ENCODE assay signal across 12 cellular contexts in the genomic region with DNA sequence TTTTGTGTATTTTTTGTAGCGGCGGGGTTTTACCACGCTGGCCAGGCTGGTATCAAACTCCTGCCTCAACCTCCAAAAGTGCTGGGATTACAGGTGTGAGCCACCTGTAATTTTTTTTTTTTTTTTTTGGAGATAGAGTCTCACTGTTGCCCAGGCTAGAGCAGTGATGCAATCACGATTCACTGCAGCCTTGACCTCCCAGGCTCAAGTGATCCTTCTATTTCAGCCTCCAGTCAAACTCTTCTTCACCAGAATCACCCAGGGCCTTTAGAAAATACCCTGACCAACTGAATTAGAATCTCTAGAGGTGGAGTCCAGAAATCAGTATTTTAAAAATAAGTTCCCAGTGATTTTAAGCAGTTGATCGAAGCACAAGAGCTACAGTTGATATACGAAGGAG. TPM values are rescaled to one million over a fixed set of nuclear protein-coding genes. Genes with fewer than 3 reads are reported as not detected.
DNase-seq lines count a peak whose midpoint lies in the region; ATAC-seq, FAIRE-seq and TF ChIP-seq lines count a peak whose summit lies in the region.
"Had no signal": no experiment of that assay in that cellular context is flagged by ENCODE, and none has a peak within 500 bp of the region (broad histone marks: within the 10 kb centered on the region; RNA-seq: fewer than 3 reads in every experiment).

No MANE protein-coding gene starts in this region.

- TF ChIP-seq EP300 in Ishikawa (IDR thresholded peaks at IDR 0.05; ENCODE audit: borderline replicate concordance) (no peak), K562 (IDR thresholded peaks at IDR 0.05; ENCODE audit: low read length) (no peak)

- H2AFZ ChIP-seq in K562 (ENCODE audit: low read depth, low read length), result no peak overlapping the region

- H3K27ac Mint-ChIP-seq in memory B cell, result peak overlapping the region; percentile 75
- H3K27ac Mint-ChIP-seq in natural killer cell treated with Interleukin-12 subunit alpha and Interleukin-12 subunit beta and Interleukin-15 and Interleukin-18, amount 100 ng/mL, for 72 hours, result no peak overlapping the region

- POLR2A ChIA-PET in K562 (lab: Yijun Ruan, JAX), result interaction anchor here (0.9 to 1.2 kb wide), 4 partner anchors 16 to 109 kb away, joined by 3 to 4 read pairs (median 4); a partner anchor contains a TSS

- H3K4me2 ChIP-seq in K562 (ENCODE audit: insufficient read depth, low read length), result no peak overlapping the region

- H3K9me1 ChIP-seq in K562 (ENCODE audit: control insufficient read depth, insufficient read depth, low read length), result peaks cover 9% of the 10 kb centered on the region

- TF ChIP-seq RAD21 in Ishikawa (IDR thresholded peaks at IDR 0.05; ENCODE audit: low read depth) (no peak), K562 (CRISPR knock-in tag; conservative IDR thresholded peaks at IDR 0.05 in 1 of 2, IDR thresholded peaks at IDR 0.05 in 1 of 2) (no peak)

- TF ChIP-seq POLR2A in K562 (conservative IDR thresholded peaks at IDR 0.05), result no peak

- H3K4me3 ChIP-seq in K562 (no peak overlapping the region), thoracic aorta (no peak overlapping the region)

- H4K20me1 ChIP-seq in K562 (replicated peaks; ENCODE audit: control insufficient read depth, insufficient read depth, low read length), result peaks cover 9% of the 10 kb centered on the region; the same call in 1 of the 2 replicates

- H3K9ac ChIP-seq in K562 (ENCODE audit: insufficient read depth in 1 of 2, low read depth in 2 of 2, low read length in 2 of 2), result no peak overlapping the region

- peaks cover 11% of the 10 kb centered on the region for H3K36me3 Mint-ChIP-seq in memory B cell
- peaks cover 4% of the 10 kb centered on the region for H3K36me3 Mint-ChIP-seq in natural killer cell treated with Interleukin-12 subunit alpha and Interleukin-12 subunit beta and Interleukin-15 and Interleukin-18, amount 100 ng/mL, for 72 hours

- TF ChIP-seq CTCF in K562 (IDR thresholded peaks at IDR 0.05 in 2 of 3, conservative IDR thresholded peaks at IDR 0.05 in 1 of 3; ENCODE audit: insufficient read depth in 2 of 3, low read depth in 1 of 3, low read length in 3 of 3) (no peak), thoracic aorta (IDR thresholded peaks at IDR 0.05) (no peak)

- H3K27me3 Mint-ChIP-seq in memory B cell, result no peaks in the 10 kb centered on the region
- H3K27me3 Mint-ChIP-seq in natural killer cell treated with Interleukin-12 subunit alpha and Interleukin-12 subunit beta and Interleukin-15 and Interleukin-18, amount 100 ng/mL, for 72 hours, result no peaks in the 10 kb centered on the region
- H3K27me3 Mint-ChIP-seq: activated CD4-positive, alpha-beta T cell treated with anti-CD3 and anti-CD28 coated beads for 36 hours had no signal

- H3K27ac ChIP-seq in K562 (ENCODE audit: extremely low read depth, low read depth, low read length) (peak overlapping the region; percentile 34; the same call in 1 of the 3 replicates), thoracic aorta (peak overlapping the region; percentile 1 to 2)

- H3K36me3 ChIP-seq in K562 (ENCODE audit: control insufficient read depth, insufficient read depth, low read length) (peaks cover 85% of the 10 kb centered on the region), thoracic aorta (peaks cover 6% of the 10 kb centered on the region)

- FAIRE-seq in K562 (lab: Jason Lieb, UNC), result no peak

- BruUV-seq in K562 (replicated peaks; lab: Mats Ljungman, UMichigan), result no TSS peak

- DNase-seq in K562 (ENCODE audit: extremely low read depth in 1 of 4, low spot score in 3 of 4), result no peak
- DNase-seq in memory B cell (ENCODE audit: low spot score in 2 of 2), result no peak
- DNase-seq in thoracic aorta (ENCODE audit: low spot score), result no peak
- no peak for DNase-seq in stimulated activated CD4-positive, alpha-beta T cell treated with anti-CD3 and anti-CD28 coated beads, Interleukin-12 subunit alpha, Interleukin-12 subunit beta, amount 100 ng/mL, for 4 hours
- DNase-seq in natural killer cell treated with Interleukin-12 subunit alpha and Interleukin-12 subunit beta and Interleukin-15 and Interleukin-18, amount 100 ng/mL, for 72 hours (ENCODE audit: low spot score), result no peak
- DNase-seq in amygdala (lab: John Stamatoyannopoulos, UW), result no peak
- DNase-seq: activated CD4-positive, alpha-beta T cell treated with anti-CD3 and anti-CD28 coated beads for 36 hours; Karpas-422; NCI-H2227 treated with DMSO at 0.1 percent for 48 hours; retina; SIG-M5 had no signal

- intact Hi-C loops in K562 (cut with micrococcal nuclease), result no loop called here

- CTCF ChIA-PET in K562 (lab: Yijun Ruan, JAX; ENCODE audit: low intra/inter-chr PET ratio), result no interaction called here

- H3K27me3 ChIP-seq in K562 (ENCODE audit: control insufficient read depth in 2 of 2, insufficient read depth in 2 of 2, low read length in 2 of 2), result no peaks in the 10 kb centered on the region
- no peaks in the 10 kb centered on the region for H3K27me3 ChIP-seq in thoracic aorta (replicated peaks; ENCODE audit: insufficient read depth)

- WGBS in K562 (ENCODE audit: insufficient coverage, low coverage, missing lambda C conversion rate), result 87% methylated on average over 6 of the region's 6 CpGs

- H3K79me2 ChIP-seq in K562 (ENCODE audit: control insufficient read depth, insufficient read depth, low read length), result peaks cover 84% of the 10 kb centered on the region

- in situ Hi-C loops in K562 (cut with MboI), result no loop called here

- no peak overlapping the region for H3K4me3 Mint-ChIP-seq in memory B cell
- no peak overlapping the region for H3K4me3 Mint-ChIP-seq in natural killer cell treated with Interleukin-12 subunit alpha and Interleukin-12 subunit beta and Interleukin-15 and Interleukin-18, amount 100 ng/mL, for 72 hours
- H3K4me3 Mint-ChIP-seq: activated CD4-positive, alpha-beta T cell treated with anti-CD3 and anti-CD28 coated beads for 36 hours had no signal

- peaks cover 47% of the 10 kb centered on the region for H3K4me1 Mint-ChIP-seq in memory B cell
- H3K4me1 Mint-ChIP-seq in natural killer cell treated with Interleukin-12 subunit alpha and Interleukin-12 subunit beta and Interleukin-15 and Interleukin-18, amount 100 ng/mL, for 72 hours (ENCODE audit: low read depth in 2 of 2), result peaks cover 37 to 44% of the 10 kb centered on the region in 2 donors

- no peaks in the 10 kb centered on the region for H3K9me3 Mint-ChIP-seq in memory B cell
- H3K9me3 Mint-ChIP-seq in natural killer cell treated with Interleukin-12 subunit alpha and Interleukin-12 subunit beta and Interleukin-15 and Interleukin-18, amount 100 ng/mL, for 72 hours, result no peaks in the 10 kb centered on the region

- ATAC-seq in K562 (no peak), memory B cell (ENCODE audit: low read depth) (no peak), thoracic aorta (ENCODE audit: insufficient number of reproducible peaks, low FRiP score, low read depth) (no peak)
- ATAC-seq in natural killer cell treated with Interleukin-12 subunit alpha and Interleukin-12 subunit beta and Interleukin-15 and Interleukin-18, amount 100 ng/mL, for 72 hours, result no peak
- ATAC-seq: activated CD4-positive, alpha-beta T cell treated with anti-CD3 and anti-CD28 coated beads for 36 hours had no signal

- H3K4me1 ChIP-seq in K562 (replicated peaks in 1 of 2; ENCODE audit: control insufficient read depth in 2 of 2, insufficient read depth in 2 of 2, low read length in 2 of 2) (peaks cover 9 to 11% of the 10 kb centered on the region in 2 experiments; a peak in 3 of 5 replicates), thoracic aorta (ENCODE audit: control insufficient read depth in 1 of 2, low read depth in 2 of 2) (peaks cover 28 to 68% of the 10 kb centered on the region in 2 donors)

- H3K9me3 ChIP-seq in K562 (replicated peaks; ENCODE audit: control insufficient read depth, insufficient read depth, low read depth, low read length) (no peaks in the 10 kb centered on the region), thoracic aorta (no peaks in the 10 kb centered on the region)

RNA-seq across cellular contexts. Expression of a gene that starts 12.5 kb away (rescaled TPM):
- total RNA-seq in K562 (2011; cell fraction: chromatin; rRNA removed; ENCODE audit: low replicate concordance), result 0.62 and 0.92 TPM in 2 replicates
- 0.26 and 0.67 TPM in 2 replicates for total RNA-seq in K562 (2011; cell fraction: nucleolus; rRNA removed)
- total RNA-seq in K562 (2011; cell fraction: nucleoplasm; rRNA removed), result 0.22 and 0.31 TPM in 2 replicates
- 0.08 TPM in 1 of 2 replicates, not detected in the other for total RNA-seq in K562 (2014; rRNA removed)
- total RNA-seq in K562 (2014; rRNA removed; fragmentation: Illumina TruSeq; extraction: Trizol), result not detected in 2 replicates
- total RNA-seq in K562 (2015; rRNA removed; fragmentation: Illumina TruSeq; extraction: Trizol), result 0.07 TPM in 1 of 2 replicates, not detected in the other
- total RNA-seq in K562 (2021), result 0.11 and 0.16 TPM in 2 replicates
- 0.04 and 0.08 TPM in 2 replicates for polyA plus RNA-seq in K562 (2011; rRNA removed)
- 0.06 TPM in 1 of 2 replicates, not detected in the other for polyA plus RNA-seq in K562 (2011; cell fraction: cytosol; rRNA removed)
- polyA plus RNA-seq in K562 (2011; cell fraction: nucleus; rRNA removed), result 0.41 and 0.74 TPM in 2 replicates
- 0.27 and 0.36 TPM in 2 replicates for polyA plus RNA-seq in K562 (2012)
- polyA plus RNA-seq in K562 (2014; fragmentation: Illumina TruSeq; extraction: Trizol), result not detected in 2 replicates
- polyA plus RNA-seq in K562 (2014; fragmentation: Nextera tagmentation; extraction: Ambion mirVana), result under 1 TPM; 0.04 to 0.06 TPM
- polyA plus RNA-seq in K562 (2014; rRNA removed), result 0.05 and 0.13 TPM in 2 replicates
- polyA minus RNA-seq in K562 (2011; rRNA and poly(A)+ RNA removed), result 0.18 TPM in 1 of 2 replicates, not detected in the other
- not detected in 2 replicates for polyA minus RNA-seq in K562 (2011; cell fraction: cytosol; rRNA and poly(A)+ RNA removed)
- polyA minus RNA-seq in K562 (2011; cell fraction: nucleus; rRNA and poly(A)+ RNA removed), result 0.13 and 0.22 TPM in 2 replicates
- not detected for total RNA-seq in thoracic aorta
- total RNA-seq in natural killer cell treated with Interleukin-12 subunit alpha and Interleukin-12 subunit beta and Interleukin-15 and Interleukin-18, amount 100 ng/mL, for 72 hours, result not detected

RNA-seq across cellular contexts. Expression of a gene that starts 14.0 kb away (rescaled TPM):
- total RNA-seq in K562 (2011; cell fraction: chromatin; rRNA removed; ENCODE audit: low replicate concordance), result 97.5 and 216 TPM in 2 replicates
- total RNA-seq in K562 (2011; cell fraction: nucleolus; rRNA removed), result 139 and 145 TPM in 2 replicates
- total RNA-seq in K562 (2011; cell fraction: nucleoplasm; rRNA removed), result 84.1 and 110 TPM in 2 replicates
- total RNA-seq in K562 (2014; rRNA removed), result 22.9 and 29.3 TPM in 2 replicates
- total RNA-seq in K562 (2014; rRNA removed; fragmentation: Illumina TruSeq; extraction: Trizol), result 13.9 and 18.7 TPM in 2 replicates
- total RNA-seq in K562 (2015; rRNA removed; fragmentation: Illumina TruSeq; extraction: Trizol), result 31.9 and 32.8 TPM in 2 replicates
- 57.2 and 57.8 TPM in 2 replicates for total RNA-seq in K562 (2021)
- polyA plus RNA-seq in K562 (2011; rRNA removed), result 64.6 and 64.7 TPM in 2 replicates
- polyA plus RNA-seq in K562 (2011; cell fraction: cytosol; rRNA removed), result 26.0 and 41.1 TPM in 2 replicates
- 518 and 949 TPM in 2 replicates for polyA plus RNA-seq in K562 (2011; cell fraction: nucleus; rRNA removed)
- 43.2 and 57.4 TPM in 2 replicates for polyA plus RNA-seq in K562 (2012)
- polyA plus RNA-seq in K562 (2014; fragmentation: Illumina TruSeq; extraction: Trizol), result 54.4 and 57.1 TPM in 2 replicates
- 1 to 10 TPM; 1.5 to 4.9 TPM for polyA plus RNA-seq in K562 (2014; fragmentation: Nextera tagmentation; extraction: Ambion mirVana)
- polyA plus RNA-seq in K562 (2014; rRNA removed), result 80.4 and 92.0 TPM in 2 replicates
- polyA minus RNA-seq in K562 (2011; rRNA and poly(A)+ RNA removed), result 13.2 and 20.1 TPM in 2 replicates
- 13.4 and 13.8 TPM in 2 replicates for polyA minus RNA-seq in K562 (2011; cell fraction: cytosol; rRNA and poly(A)+ RNA removed)
- polyA minus RNA-seq in K562 (2011; cell fraction: nucleus; rRNA and poly(A)+ RNA removed), result 44.7 and 47.8 TPM in 2 replicates
- 10 to 100 TPM; 26.4 to 31.3 TPM for total RNA-seq in thoracic aorta
- 10 to 100 TPM; 16.5 to 56.5 TPM for total RNA-seq in natural killer cell treated with Interleukin-12 subunit alpha and Interleukin-12 subunit beta and Interleukin-15 and Interleukin-18, amount 100 ng/mL, for 72 hours

RNA-seq across cellular contexts. Expression of a gene that starts 19.6 kb away (rescaled TPM):
- 21.1 and 47.2 TPM in 2 replicates for total RNA-seq in K562 (2011; cell fraction: chromatin; rRNA removed; ENCODE audit: low replicate concordance)
- 33.4 and 35.0 TPM in 2 replicates for total RNA-seq in K562 (2011; cell fraction: nucleolus; rRNA removed)
- total RNA-seq in K562 (2011; cell fraction: nucleoplasm; rRNA removed), result 29.4 and 31.1 TPM in 2 replicates
- total RNA-seq in K562 (2014; rRNA removed) (79.2 and 125 TPM in 2 replicates), K562 (2014; rRNA removed; fragmentation: Illumina TruSeq; extraction: Trizol) (46.5 and 55.8 TPM in 2 replicates), K562 (2015; rRNA removed; fragmentation: Illumina TruSeq; extraction: Trizol) (106 and 107 TPM in 2 replicates), K562 (2021) (108 and 117 TPM in 2 replicates), thoracic aorta (100 to 1,000 TPM in 1 of 2 donors, 10 to 100 TPM in 1; 89.2 to 158 TPM)
- polyA plus RNA-seq in K562 (2011; rRNA removed) (55.9 and 77.4 TPM in 2 replicates), K562 (2014; fragmentation: Illumina TruSeq; extraction: Trizol) (165 and 166 TPM in 2 replicates), K562 (2014; fragmentation: Nextera tagmentation; extraction: Ambion mirVana) (1 to 10 TPM; 1.7 to 2.2 TPM), K562 (2014; rRNA removed) (118 and 122 TPM in 2 replicates)
- 85.9 and 208 TPM in 2 replicates for polyA plus RNA-seq in K562 (2011; cell fraction: cytosol; rRNA removed)
- 34.9 and 64.9 TPM in 2 replicates for polyA plus RNA-seq in K562 (2011; cell fraction: nucleus; rRNA removed)
- 110 and 123 TPM in 2 replicates for polyA plus RNA-seq in K562 (2012)
- 20.1 and 45.6 TPM in 2 replicates for polyA minus RNA-seq in K562 (2011; rRNA and poly(A)+ RNA removed)
- polyA minus RNA-seq in K562 (2011; cell fraction: cytosol; rRNA and poly(A)+ RNA removed), result 30.4 and 33.9 TPM in 2 replicates
- 7.9 and 8.3 TPM in 2 replicates for polyA minus RNA-seq in K562 (2011; cell fraction: nucleus; rRNA and poly(A)+ RNA removed)
- 10 to 100 TPM; 67.4 to 73.7 TPM for total RNA-seq in natural killer cell treated with Interleukin-12 subunit alpha and Interleukin-12 subunit beta and Interleukin-15 and Interleukin-18, amount 100 ng/mL, for 72 hours

RNA-seq across cellular contexts. Expression of a gene that starts 22.6 kb away (rescaled TPM):
- total RNA-seq in K562 (2011; cell fraction: chromatin; rRNA removed; ENCODE audit: low replicate concordance), result 6.6 and 9.3 TPM in 2 replicates
- total RNA-seq in K562 (2011; cell fraction: nucleolus; rRNA removed), result 4.5 and 5.7 TPM in 2 replicates
- total RNA-seq in K562 (2011; cell fraction: nucleoplasm; rRNA removed), result 5.0 and 5.1 TPM in 2 replicates
- total RNA-seq in K562 (2014; rRNA removed) (1.5 and 3.0 TPM in 2 replicates), K562 (2014; rRNA removed; fragmentation: Illumina TruSeq; extraction: Trizol) (0.51 and 0.76 TPM in 2 replicates), K562 (2015; rRNA removed; fragmentation: Illumina TruSeq; extraction: Trizol) (1.1 and 1.2 TPM in 2 replicates), K562 (2021) (1.7 and 2.3 TPM in 2 replicates), thoracic aorta (10 to 100 TPM; 13.7 to 18.5 TPM)
- polyA plus RNA-seq in K562 (2011; rRNA removed) (1.6 and 3.5 TPM in 2 replicates), K562 (2014; fragmentation: Illumina TruSeq; extraction: Trizol) (1.4 TPM in 2 replicates), K562 (2014; fragmentation: Nextera tagmentation; extraction: Ambion mirVana) (under 1 TPM; 0.15 to 0.25 TPM), K562 (2014; rRNA removed) (1.9 and 2.4 TPM in 2 replicates)
- 3.9 and 5.4 TPM in 2 replicates for polyA plus RNA-seq in K562 (2011; cell fraction: cytosol; rRNA removed)
- polyA plus RNA-seq in K562 (2011; cell fraction: nucleus; rRNA removed), result 7.8 and 12.8 TPM in 2 replicates
- 1.5 and 4.2 TPM in 2 replicates for polyA plus RNA-seq in K562 (2012)
- 0.84 and 1.1 TPM in 2 replicates for polyA minus RNA-seq in K562 (2011; rRNA and poly(A)+ RNA removed)
- polyA minus RNA-seq in K562 (2011; cell fraction: cytosol; rRNA and poly(A)+ RNA removed), result 1.7 and 2.9 TPM in 2 replicates
- 1.9 and 4.2 TPM in 2 replicates for polyA minus RNA-seq in K562 (2011; cell fraction: nucleus; rRNA and poly(A)+ RNA removed)
- total RNA-seq in natural killer cell treated with Interleukin-12 subunit alpha and Interleukin-12 subunit beta and Interleukin-15 and Interleukin-18, amount 100 ng/mL, for 72 hours, result 1 to 10 TPM; 7.0 to 7.6 TPM

RNA-seq across cellular contexts. Expression of a gene that starts 36.9 kb away (rescaled TPM):
- 0.44 and 0.86 TPM in 2 replicates for total RNA-seq in K562 (2011; cell fraction: chromatin; rRNA removed; ENCODE audit: low replicate concordance)
- 0.79 and 0.83 TPM in 2 replicates for total RNA-seq in K562 (2011; cell fraction: nucleolus; rRNA removed)
- total RNA-seq in K562 (2011; cell fraction: nucleoplasm; rRNA removed), result 0.73 and 1.5 TPM in 2 replicates
- 0.20 TPM in 1 of 2 replicates, not detected in the other for total RNA-seq in K562 (2014; rRNA removed)
- total RNA-seq in K562 (2014; rRNA removed; fragmentation: Illumina TruSeq; extraction: Trizol), result 0.16 and 0.25 TPM in 2 replicates
- total RNA-seq in K562 (2015; rRNA removed; fragmentation: Illumina TruSeq; extraction: Trizol), result 0.08 and 0.11 TPM in 2 replicates
- total RNA-seq in K562 (2021), result 0.22 and 0.34 TPM in 2 replicates
- polyA plus RNA-seq in K562 (2011; rRNA removed), result 0.35 and 0.42 TPM in 2 replicates
- 0.48 and 0.63 TPM in 2 replicates for polyA plus RNA-seq in K562 (2011; cell fraction: cytosol; rRNA removed)
- 0.80 and 0.84 TPM in 2 replicates for polyA plus RNA-seq in K562 (2011; cell fraction: nucleus; rRNA removed)
- 0.25 and 1.9 TPM in 2 replicates for polyA plus RNA-seq in K562 (2012)
- polyA plus RNA-seq in K562 (2014; fragmentation: Illumina TruSeq; extraction: Trizol), result 0.28 and 0.29 TPM in 2 replicates
- polyA plus RNA-seq in K562 (2014; fragmentation: Nextera tagmentation; extraction: Ambion mirVana), result under 1 TPM; 0.03 to 0.04 TPM
- polyA plus RNA-seq in K562 (2014; rRNA removed), result 0.15 and 0.74 TPM in 2 replicates
- polyA minus RNA-seq in K562 (2011; rRNA and poly(A)+ RNA removed), result 0.11 and 0.18 TPM in 2 replicates
- not detected in 2 replicates for polyA minus RNA-seq in K562 (2011; cell fraction: cytosol; rRNA and poly(A)+ RNA removed)
- polyA minus RNA-seq in K562 (2011; cell fraction: nucleus; rRNA and poly(A)+ RNA removed), result not detected in 2 replicates
- total RNA-seq in thoracic aorta, result not detected
- not detected for total RNA-seq in natural killer cell treated with Interleukin-12 subunit alpha and Interleukin-12 subunit beta and Interleukin-15 and Interleukin-18, amount 100 ng/mL, for 72 hours
